In genomic region chr4:94415448-94415847, GRCh38 we compare ENCODE assay signal across 5 cellular contexts.
"Had no signal": no experiment of that assay in that cellular context is flagged by ENCODE, and none has a peak within 500 bp of the region (broad histone marks: within the 10 kb centered on the region; RNA-seq: fewer than 3 reads in every experiment).

No MANE protein-coding gene starts in this region.

- FAIRE-seq: HTR-8/SVneo, K562 had no signal

- H3K4me3 ChIP-seq: K562 had no signal

- DNase-seq: IMR-90, KBM-7 had no signal

- ATAC-seq: K562 had no signal

- H3K27ac ChIP-seq: HL-60 had no signal
